Comparison of ENCODE assay signal across 6 cellular contexts in genomic region chr15:35843453-35843852, GRCh38.
"Had no signal": no experiment of that assay in that cellular context is flagged by ENCODE, and none has a peak within 500 bp of the region (broad histone marks: within the 10 kb centered on the region; RNA-seq: fewer than 3 reads in every experiment).

No MANE protein-coding gene starts in this region.

- DNase-seq: GM23248, GOT3, H7, HCEC 1CT, IMR-90 had no signal

- H3K4me3 ChIP-seq: GM23248, K562 had no signal

- H3K27ac ChIP-seq: GM23248 had no signal

- ATAC-seq: K562 had no signal
